ENCODE assay signal across 8 cellular contexts in the genomic region with DNA sequence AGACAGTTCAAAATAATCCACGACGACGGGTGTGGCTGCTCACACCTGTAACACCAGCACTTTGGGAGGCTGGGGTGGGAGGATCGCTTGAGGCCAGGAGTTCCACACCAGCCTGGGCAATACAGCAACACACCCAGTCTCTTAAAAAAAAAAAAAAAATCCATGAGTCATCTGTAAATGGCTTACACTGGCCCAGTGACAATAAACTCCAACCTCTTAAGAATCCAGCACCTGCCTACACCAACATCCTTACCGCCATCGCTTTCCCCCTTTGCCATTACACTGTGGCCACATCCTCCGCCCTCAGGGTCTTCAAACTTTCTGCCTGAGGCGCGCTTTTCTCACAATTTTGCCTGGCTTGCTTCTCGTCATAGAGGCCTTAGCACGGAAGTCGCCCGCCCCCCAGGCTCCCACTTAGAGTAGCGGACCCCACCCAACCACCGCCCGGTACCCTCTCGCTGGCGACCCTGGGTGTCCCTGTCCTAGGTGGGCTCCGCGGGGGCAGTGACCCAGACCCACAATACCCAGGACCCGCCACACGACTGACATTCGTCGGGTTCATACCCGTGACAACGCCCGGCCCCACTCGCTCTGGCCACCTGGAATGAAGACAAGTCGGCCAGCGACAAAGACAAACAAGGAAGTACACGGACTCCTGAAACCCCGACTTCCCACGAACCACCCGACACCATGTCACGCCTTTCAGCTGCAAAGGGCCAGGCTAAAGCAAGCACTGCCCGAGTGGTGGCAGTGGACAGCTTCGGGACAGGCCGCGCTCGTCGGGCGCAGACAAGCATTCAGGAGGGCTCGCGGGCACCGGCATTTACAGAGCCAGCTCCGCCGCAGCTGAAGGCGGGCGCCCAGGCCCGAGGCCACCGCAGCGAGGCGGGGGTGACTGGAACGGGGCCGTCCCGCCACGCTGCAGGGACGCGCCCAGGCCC. TPM values are rescaled to one million over a fixed set of nuclear protein-coding genes. Genes with fewer than 3 reads are reported as not detected.
DNase-seq lines count a peak whose midpoint lies in the region; ATAC-seq and TF ChIP-seq lines count a peak whose summit lies in the region.

No MANE protein-coding gene starts in this region.

- H3K27ac Mint-ChIP-seq in activated CD8-positive, alpha-beta T cell treated with anti-CD3 and anti-CD28 coated beads for 36 hours = peak overlapping the region; percentile 94

- CTCF ChIA-PET in activated CD8-positive, alpha-beta T cell treated with anti-CD3 and anti-CD28 coated beads for 36 hours (lab: Charles Lee) = interaction anchor here (2.5 kb wide), 1 partner anchor 77 kb away, joined by 16 read pairs; no protein-coding TSS in a partner anchor

- H3K9ac ChIP-seq in GM23248 = peak overlapping the region; percentile 100

- H3F3A ChIP-seq in GM23248 (ENCODE audit: insufficient read depth) = peaks cover 19% of the 10 kb centered on the region

- peak; percentile 43 for DNase-seq in activated CD4-positive, alpha-beta T cell treated with anti-CD3 and anti-CD28 coated beads for 48 hours
- DNase-seq in activated CD4-positive, alpha-beta T cell treated with anti-CD3 and anti-CD28 coated beads for 1 hour = no peak
- DNase-seq in GM23248 (peak; percentile 88), fibroblast of peridontal ligament (ENCODE audit: extremely low read depth) (peak; percentile 76), OCI-M2 (lab: John Stamatoyannopoulos, UW; ENCODE audit: unreplicated experiment) (no peak)
- no peak for DNase-seq in Jurkat, Clone E6-1 (ENCODE audit: low read depth, low spot score)
- peak; percentile 66 for DNase-seq in activated CD8-positive, alpha-beta T cell treated with anti-CD3 and anti-CD28 coated beads for 36 hours

- H2AFZ ChIP-seq in GM23248 (peak overlapping the region; percentile 17; the same call in 1 of the 2 replicates), neuron (ENCODE audit: low read depth, low read length) (peak overlapping the region; percentile 93)

- POLR2A ChIA-PET in activated CD8-positive, alpha-beta T cell treated with anti-CD3 and anti-CD28 coated beads for 36 hours (lab: Charles Lee) = interaction anchor here (0.6 to 2.4 kb wide), 9 partner anchors 10 to 133 kb away, joined by 3 to 9 read pairs (median 3); a partner anchor contains a TSS

- H4K20me1 ChIP-seq in GM23248 (ENCODE audit: insufficient read depth) = peaks cover 4% of the 10 kb centered on the region; the same call in 1 of the 2 replicates

- in situ Hi-C loops in GM23248 (cut with MboI) = no loop called here

- peak; percentile 56 for ATAC-seq in activated CD8-positive, alpha-beta T cell treated with anti-CD3 and anti-CD28 coated beads for 36 hours

- TF ChIP-seq CTCF in activated CD8-positive, alpha-beta T cell treated with anti-CD3 and anti-CD28 coated beads for 36 hours (IDR thresholded peaks at IDR 0.05) = no peak

- intact Hi-C loops in activated CD8-positive, alpha-beta T cell treated with anti-CD3 and anti-CD28 coated beads for 36 hours (cut with micrococcal nuclease) = loop anchor here (5.0 kb wide), 2 partner anchors 59 to 79 kb away; a partner anchor contains a TSS

- peak overlapping the region; percentile 94 for H3K4me3 Mint-ChIP-seq in activated CD8-positive, alpha-beta T cell treated with anti-CD3 and anti-CD28 coated beads for 36 hours

- peaks cover 46% of the 10 kb centered on the region for H3K4me1 Mint-ChIP-seq in activated CD8-positive, alpha-beta T cell treated with anti-CD3 and anti-CD28 coated beads for 36 hours (ENCODE audit: low read depth)

- peaks cover 54% of the 10 kb centered on the region for H3K79me2 ChIP-seq in GM23248 (ENCODE audit: insufficient read depth)

- H3K36me3 ChIP-seq in GM23248 (ENCODE audit: low read depth) (peaks cover 26% of the 10 kb centered on the region; the same call in 1 of the 2 replicates), neuron (ENCODE audit: insufficient read depth, low read length) (peaks cover 38% of the 10 kb centered on the region)

- H3K9me3 Mint-ChIP-seq in activated CD8-positive, alpha-beta T cell treated with anti-CD3 and anti-CD28 coated beads for 36 hours = no peaks in the 10 kb centered on the region

- H3K9me3 ChIP-seq in GM23248 (ENCODE audit: low read depth) = no peaks in the 10 kb centered on the region
- H3K9me3 ChIP-seq in neuron (ENCODE audit: low read length) = peaks cover 5% of the 10 kb centered on the region

- 4 to 5% methylated on average over 42 to 54 of the region's 59 CpGs for WGBS in GM23248 (ENCODE audit: low coverage in 1 of 2, low lambda C conversion rate in 2 of 2, missing lambda C conversion rate in 2 of 2), 2 experiments

- H3K27me3 ChIP-seq in GM23248 (replicated peaks; ENCODE audit: insufficient read depth) (no peaks in the 10 kb centered on the region), neuron (ENCODE audit: insufficient read depth, low read length) (no peaks in the 10 kb centered on the region)

- H3K9me2 ChIP-seq in GM23248 (ENCODE audit: insufficient read depth) = no peaks in the 10 kb centered on the region

- no peaks in the 10 kb centered on the region for H3K27me3 Mint-ChIP-seq in activated CD8-positive, alpha-beta T cell treated with anti-CD3 and anti-CD28 coated beads for 36 hours

- peaks cover 47% of the 10 kb centered on the region for H3K36me3 Mint-ChIP-seq in activated CD8-positive, alpha-beta T cell treated with anti-CD3 and anti-CD28 coated beads for 36 hours (ENCODE audit: low read depth)

- H3K4me1 ChIP-seq in GM23248 (ENCODE audit: insufficient read depth) (peaks cover 14% of the 10 kb centered on the region), neuron (ENCODE audit: insufficient read depth, low read length) (peaks cover 13% of the 10 kb centered on the region)

- peak overlapping the region; percentile 88 for H3K4me2 ChIP-seq in GM23248 (ENCODE audit: unreplicated experiment)

- H3K27ac ChIP-seq in GM23248 = peak overlapping the region; percentile 98

- H3K4me3 ChIP-seq in GM23248 (peak overlapping the region; percentile 99), neuron (ENCODE audit: low read length) (peak overlapping the region; percentile 61)
- peak overlapping the region; percentile 91 for H3K4me3 ChIP-seq in Jurkat, Clone E6-1 (ENCODE audit: low read length)

RNA-seq across cellular contexts. Expression of a gene that starts 0.6 kb away (rescaled TPM):
- 80.3 and 118 TPM in 2 replicates for total RNA-seq in GM23248 (2014; rRNA removed; shearing (Covaris generic))
- 37.5 and 38.1 TPM in 2 replicates for polyA plus RNA-seq in GM23248 (2016; fragmentation: Nextera tagmentation; extraction: Ambion mirVana)
- 5.5 TPM for polyA plus RNA-seq in Jurkat, Clone E6-1 (2012; ENCODE audit: insufficient read depth, insufficient read length)
- total RNA-seq in activated CD8-positive, alpha-beta T cell treated with anti-CD3 and anti-CD28 coated beads for 36 hours = 10 to 100 TPM; 52.2 to 55.6 TPM

RNA-seq across cellular contexts. Expression of a gene that starts 59.4 kb away (rescaled TPM):
- 26.5 and 29.5 TPM in 2 replicates for total RNA-seq in GM23248 (2014; rRNA removed; shearing (Covaris generic))
- 24.3 and 24.4 TPM in 2 replicates for polyA plus RNA-seq in GM23248 (2016; fragmentation: Nextera tagmentation; extraction: Ambion mirVana)
- not detected for polyA plus RNA-seq in Jurkat, Clone E6-1 (2012; ENCODE audit: insufficient read depth, insufficient read length)
- total RNA-seq in activated CD8-positive, alpha-beta T cell treated with anti-CD3 and anti-CD28 coated beads for 36 hours = 10 to 100 TPM; 40.5 to 51.2 TPM

Comparison
In these comparisons a context has a peak if more than half of its experiments do, and no peak if none do; other contexts are left out.
1. DNase-seq: peak in activated CD4-positive, alpha-beta T cell treated with anti-CD3 and anti-CD28 coated beads for 48 hours (single experiment), GM23248 (single experiment), activated CD8-positive, alpha-beta T cell treated with anti-CD3 and anti-CD28 coated beads for 36 hours (single experiment) and fibroblast of peridontal ligament (single experiment); none in activated CD4-positive, alpha-beta T cell treated with anti-CD3 and anti-CD28 coated beads for 1 hour (single experiment), Jurkat, Clone E6-1 (single experiment) and OCI-M2 (single experiment).
2. Peak in every context shown above with its lines, with median percentiles within 50 percentile points of each other: H3K4me3 ChIP-seq.